Comparison of ENCODE assay signal across 14 cellular contexts in the genomic region with DNA sequence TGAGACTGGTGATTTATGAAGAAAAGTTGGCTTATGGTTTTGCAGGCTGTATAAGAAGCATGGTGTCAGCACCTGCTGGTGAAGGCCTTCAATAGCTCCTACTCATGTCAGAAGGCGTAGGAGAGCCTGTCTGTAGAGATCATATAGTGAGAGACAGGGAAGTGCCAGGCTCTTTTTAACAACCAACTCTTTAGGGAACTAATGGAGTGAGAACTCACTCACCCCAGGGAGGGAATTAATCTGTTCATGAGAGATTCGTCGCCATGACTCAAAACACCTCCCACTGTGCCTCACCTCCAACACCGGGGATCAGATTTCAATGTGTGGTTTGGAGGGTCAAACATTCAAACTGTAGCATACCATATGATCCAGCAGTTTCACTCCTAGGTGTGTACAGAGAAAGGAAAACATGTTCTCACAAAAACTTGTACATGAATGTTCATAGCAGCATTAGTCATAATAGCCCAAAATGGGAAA.
DNase-seq lines count a peak whose midpoint lies in the region; ATAC-seq and TF ChIP-seq lines count a peak whose summit lies in the region.
"Had no signal": no experiment of that assay in that cellular context is flagged by ENCODE, and none has a peak within 500 bp of the region (broad histone marks: within the 10 kb centered on the region; RNA-seq: fewer than 3 reads in every experiment).

No MANE protein-coding gene starts in this region.

- ATAC-seq in activated naive CD4-positive, alpha-beta T cell treated with anti-CD3 and anti-CD28 coated beads, Interleukin-2, amount 50 U/mL, for 72 hours, result peak; percentile 9 to 11
- ATAC-seq: Panc1 had no signal

- peaks cover 17 to 19% of the 10 kb centered on the region in 2 donors for H3K36me3 Mint-ChIP-seq in activated naive CD4-positive, alpha-beta T cell treated with anti-CD3 and anti-CD28 coated beads, Interleukin-2, amount 50 U/mL, for 72 hours
- peaks cover 50% of the 10 kb centered on the region for H3K36me3 Mint-ChIP-seq in activated naive CD4-positive, alpha-beta T cell treated with anti-CD3 and anti-CD28 coated beads, Interleukin-2, amount 10 ng/mL, durations not matched to agents 7 days and 5 days

- H3K4me1 Mint-ChIP-seq in activated naive CD4-positive, alpha-beta T cell treated with anti-CD3 and anti-CD28 coated beads, Interleukin-2, amount 10 ng/mL, durations not matched to agents 7 days and 5 days, result peaks cover 13% of the 10 kb centered on the region

- H3K4me3 Mint-ChIP-seq in activated naive CD4-positive, alpha-beta T cell treated with anti-CD3 and anti-CD28 coated beads, Interleukin-2, amount 10 ng/mL, durations not matched to agents 7 days and 5 days, result no peak overlapping the region

- CTCF ChIA-PET in activated naive CD4-positive, alpha-beta T cell treated with anti-CD3 and anti-CD28 coated beads, Interleukin-2, amount 10 ng/mL, durations not matched to agents 7 days and 5 days (lab: Charles Lee), result interaction anchor here (1.5 kb wide), 1 partner anchor 13 kb away, joined by 3 read pairs; no protein-coding TSS in a partner anchor

- no peak overlapping the region for H3K4me3 ChIP-seq in choroid plexus epithelial cell (ENCODE audit: low read depth, low read length)
- H3K4me3 ChIP-seq: tibial nerve had no signal

- no peaks in the 10 kb centered on the region for H3K9me3 Mint-ChIP-seq in activated naive CD4-positive, alpha-beta T cell treated with anti-CD3 and anti-CD28 coated beads, Interleukin-2, amount 50 U/mL, for 72 hours
- H3K9me3 Mint-ChIP-seq in activated naive CD4-positive, alpha-beta T cell treated with anti-CD3 and anti-CD28 coated beads, Interleukin-2, amount 10 ng/mL, durations not matched to agents 7 days and 5 days, result no peaks in the 10 kb centered on the region

- H3K27me3 Mint-ChIP-seq in activated naive CD4-positive, alpha-beta T cell treated with anti-CD3 and anti-CD28 coated beads, Interleukin-2, amount 10 ng/mL, durations not matched to agents 7 days and 5 days, result no peaks in the 10 kb centered on the region

- TF ChIP-seq CTCF in choroid plexus epithelial cell (conservative IDR thresholded peaks at IDR 0.05; ENCODE audit: low read depth, low read length), result peak; percentile 19

- H3K27ac Mint-ChIP-seq in activated naive CD4-positive, alpha-beta T cell treated with anti-CD3 and anti-CD28 coated beads, Interleukin-2, amount 50 U/mL, for 72 hours, result peak overlapping the region in 1 of 2 donors; percentile 28
- no peak overlapping the region for H3K27ac Mint-ChIP-seq in activated naive CD4-positive, alpha-beta T cell treated with anti-CD3 and anti-CD28 coated beads, Interleukin-2, amount 10 ng/mL, durations not matched to agents 7 days and 5 days

- no peak for DNase-seq in activated naive CD4-positive, alpha-beta T cell treated with anti-CD3 and anti-CD28 coated beads, Interleukin-2, amount 50 U/mL, for 72 hours (ENCODE audit: low spot score in 2 of 2)
- DNase-seq in activated naive CD4-positive, alpha-beta T cell treated with anti-CD3 and anti-CD28 coated beads, Interleukin-2, amount 50 U/mL, for 16 hours, result no peak
- DNase-seq in NCI-H510A treated with DMSO at 0.1 percent for 48 hours (lab: John Stamatoyannopoulos, UW), result peak; percentile 8
- DNase-seq in choroid plexus epithelial cell (ENCODE audit: low read depth), result peak; percentile 96
- peak; percentile 43 for DNase-seq in renal cortical epithelial cell (ENCODE audit: low read depth)
- no peak for DNase-seq in globus pallidus (ENCODE audit: low spot score)
- no peak for DNase-seq in activated naive CD4-positive, alpha-beta T cell treated with anti-CD3 and anti-CD28 coated beads, Interleukin-2, amount 10 ng/mL, durations not matched to agents 7 days and 5 days
- DNase-seq in AG08395 (ENCODE audit: low spot score), result no peak
- DNase-seq: activated CD8-positive, alpha-beta memory T cell treated with anti-CD3 and anti-CD28 coated beads, Interleukin-2, amount 50 U/mL, for 4 hours; aorta; DMS79; NCI-H1930 had no signal

Comparison
In these comparisons a context has a peak if more than half of its experiments do, and no peak if none do; other contexts are left out.
1. DNase-seq: peak in NCI-H510A treated with DMSO at 0.1 percent for 48 hours (single experiment), choroid plexus epithelial cell (single experiment) and renal cortical epithelial cell (single experiment); none in activated naive CD4-positive, alpha-beta T cell treated with anti-CD3 and anti-CD28 coated beads, Interleukin-2, amount 50 U/mL, for 72 hours (0 of 2), activated naive CD4-positive, alpha-beta T cell treated with anti-CD3 and anti-CD28 coated beads, Interleukin-2, amount 50 U/mL, for 16 hours (single experiment), globus pallidus (single experiment), activated naive CD4-positive, alpha-beta T cell treated with anti-CD3 and anti-CD28 coated beads, Interleukin-2, amount 10 ng/mL, durations not matched to agents 7 days and 5 days (single experiment) and AG08395 (single experiment).